ENCODE assay signal across 1 cellular context in genomic region chr17:39927101-39927927, GRCh38.
TF ChIP-seq lines count a peak whose summit lies in the region.

A gene with protein sequence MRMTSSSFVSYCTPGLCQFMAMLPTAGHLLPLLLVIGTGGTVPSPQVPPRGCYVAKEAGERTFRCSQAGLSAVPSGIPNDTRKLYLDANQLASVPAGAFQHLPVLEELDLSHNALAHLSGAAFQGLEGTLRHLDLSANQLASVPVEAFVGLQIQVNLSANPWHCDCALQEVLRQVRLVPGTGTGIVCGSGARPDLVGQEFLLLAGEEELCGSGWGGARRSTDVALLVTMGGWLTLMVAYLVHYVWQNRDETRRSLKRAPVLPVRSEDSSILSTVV (plus strand): TSS chr17:39927732. CDS start chr17:39941524, 13,792 bp downstream.
A gene with protein sequence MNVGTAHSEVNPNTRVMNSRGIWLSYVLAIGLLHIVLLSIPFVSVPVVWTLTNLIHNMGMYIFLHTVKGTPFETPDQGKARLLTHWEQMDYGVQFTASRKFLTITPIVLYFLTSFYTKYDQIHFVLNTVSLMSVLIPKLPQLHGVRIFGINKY (minus strand): TSS chr17:39927601. CDS start chr17:39924203, 3,398 bp downstream.

TF ChIP-seq in HepG2, 621 proteins besides CTCF, POLR2A, EP300 and RAD21 (continued from another document and continues in another):
- TF ChIP-seq, protein P1, sequence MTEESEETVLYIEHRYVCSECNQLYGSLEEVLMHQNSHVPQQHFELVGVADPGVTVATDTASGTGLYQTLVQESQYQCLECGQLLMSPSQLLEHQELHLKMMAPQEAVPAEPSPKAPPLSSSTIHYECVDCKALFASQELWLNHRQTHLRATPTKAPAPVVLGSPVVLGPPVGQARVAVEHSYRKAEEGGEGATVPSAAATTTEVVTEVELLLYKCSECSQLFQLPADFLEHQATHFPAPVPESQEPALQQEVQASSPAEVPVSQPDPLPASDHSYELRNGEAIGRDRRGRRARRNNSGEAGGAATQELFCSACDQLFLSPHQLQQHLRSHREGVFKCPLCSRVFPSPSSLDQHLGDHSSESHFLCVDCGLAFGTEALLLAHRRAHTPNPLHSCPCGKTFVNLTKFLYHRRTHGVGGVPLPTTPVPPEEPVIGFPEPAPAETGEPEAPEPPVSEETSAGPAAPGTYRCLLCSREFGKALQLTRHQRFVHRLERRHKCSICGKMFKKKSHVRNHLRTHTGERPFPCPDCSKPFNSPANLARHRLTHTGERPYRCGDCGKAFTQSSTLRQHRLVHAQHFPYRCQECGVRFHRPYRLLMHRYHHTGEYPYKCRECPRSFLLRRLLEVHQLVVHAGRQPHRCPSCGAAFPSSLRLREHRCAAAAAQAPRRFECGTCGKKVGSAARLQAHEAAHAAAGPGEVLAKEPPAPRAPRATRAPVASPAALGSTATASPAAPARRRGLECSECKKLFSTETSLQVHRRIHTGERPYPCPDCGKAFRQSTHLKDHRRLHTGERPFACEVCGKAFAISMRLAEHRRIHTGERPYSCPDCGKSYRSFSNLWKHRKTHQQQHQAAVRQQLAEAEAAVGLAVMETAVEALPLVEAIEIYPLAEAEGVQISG (CRISPR knock-in tag; IDR thresholded peaks at IDR 0.05): peak; percentile 95
- TF ChIP-seq KLF6 (CRISPR knock-in tag; IDR thresholded peaks at IDR 0.05): peak; percentile 72; the same call in 1 of the 2 replicates
- TF ChIP-seq, protein P2, sequence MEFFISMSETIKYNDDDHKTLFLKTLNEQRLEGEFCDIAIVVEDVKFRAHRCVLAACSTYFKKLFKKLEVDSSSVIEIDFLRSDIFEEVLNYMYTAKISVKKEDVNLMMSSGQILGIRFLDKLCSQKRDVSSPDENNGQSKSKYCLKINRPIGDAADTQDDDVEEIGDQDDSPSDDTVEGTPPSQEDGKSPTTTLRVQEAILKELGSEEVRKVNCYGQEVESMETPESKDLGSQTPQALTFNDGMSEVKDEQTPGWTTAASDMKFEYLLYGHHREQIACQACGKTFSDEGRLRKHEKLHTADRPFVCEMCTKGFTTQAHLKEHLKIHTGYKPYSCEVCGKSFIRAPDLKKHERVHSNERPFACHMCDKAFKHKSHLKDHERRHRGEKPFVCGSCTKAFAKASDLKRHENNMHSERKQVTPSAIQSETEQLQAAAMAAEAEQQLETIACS (CRISPR knock-in tag; IDR thresholded peaks at IDR 0.05): no peak
- TF ChIP-seq, protein P3, sequence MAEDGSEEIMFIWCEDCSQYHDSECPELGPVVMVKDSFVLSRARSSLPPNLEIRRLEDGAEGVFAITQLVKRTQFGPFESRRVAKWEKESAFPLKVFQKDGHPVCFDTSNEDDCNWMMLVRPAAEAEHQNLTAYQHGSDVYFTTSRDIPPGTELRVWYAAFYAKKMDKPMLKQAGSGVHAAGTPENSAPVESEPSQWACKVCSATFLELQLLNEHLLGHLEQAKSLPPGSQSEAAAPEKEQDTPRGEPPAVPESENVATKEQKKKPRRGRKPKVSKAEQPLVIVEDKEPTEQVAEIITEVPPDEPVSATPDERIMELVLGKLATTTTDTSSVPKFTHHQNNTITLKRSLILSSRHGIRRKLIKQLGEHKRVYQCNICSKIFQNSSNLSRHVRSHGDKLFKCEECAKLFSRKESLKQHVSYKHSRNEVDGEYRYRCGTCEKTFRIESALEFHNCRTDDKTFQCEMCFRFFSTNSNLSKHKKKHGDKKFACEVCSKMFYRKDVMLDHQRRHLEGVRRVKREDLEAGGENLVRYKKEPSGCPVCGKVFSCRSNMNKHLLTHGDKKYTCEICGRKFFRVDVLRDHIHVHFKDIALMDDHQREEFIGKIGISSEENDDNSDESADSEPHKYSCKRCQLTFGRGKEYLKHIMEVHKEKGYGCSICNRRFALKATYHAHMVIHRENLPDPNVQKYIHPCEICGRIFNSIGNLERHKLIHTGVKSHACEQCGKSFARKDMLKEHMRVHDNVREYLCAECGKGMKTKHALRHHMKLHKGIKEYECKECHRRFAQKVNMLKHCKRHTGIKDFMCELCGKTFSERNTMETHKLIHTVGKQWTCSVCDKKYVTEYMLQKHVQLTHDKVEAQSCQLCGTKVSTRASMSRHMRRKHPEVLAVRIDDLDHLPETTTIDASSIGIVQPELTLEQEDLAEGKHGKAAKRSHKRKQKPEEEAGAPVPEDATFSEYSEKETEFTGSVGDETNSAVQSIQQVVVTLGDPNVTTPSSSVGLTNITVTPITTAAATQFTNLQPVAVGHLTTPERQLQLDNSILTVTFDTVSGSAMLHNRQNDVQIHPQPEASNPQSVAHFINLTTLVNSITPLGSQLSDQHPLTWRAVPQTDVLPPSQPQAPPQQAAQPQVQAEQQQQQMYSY (CRISPR knock-in tag; IDR thresholded peaks at IDR 0.05): peak; percentile 29
- 0 out of 2 replicates have a peak, but pooled peaks have one; percentile 16 for TF ChIP-seq NR2F2 (IDR thresholded peaks at IDR 0.05; ENCODE audit: borderline replicate concordance, low read depth)
- TF ChIP-seq ZNF780A (CRISPR knock-in tag; IDR thresholded peaks at IDR 0.05): peak; percentile 53; the same call in 1 of the 2 replicates
- TF ChIP-seq ELF1 (CRISPR knock-in tag; IDR thresholded peaks at IDR 0.05): peak; percentile 94
- peak in 1 of 2 experiments; percentile 17; a peak in 1 of 4 replicates for TF ChIP-seq MAFK (conservative IDR thresholded peaks at IDR 0.05 in 1 of 2, IDR thresholded peaks at IDR 0.05 in 1 of 2; ENCODE audit: low read length in 2 of 2)
- no peak for TF ChIP-seq HHEX (CRISPR knock-in tag; IDR thresholded peaks at IDR 0.05)
- no peak; the same call in none of the 2 replicates for TF ChIP-seq ATF6 (CRISPR knock-in tag; conservative IDR thresholded peaks at IDR 0.05)
- TF ChIP-seq REXO4 (CRISPR knock-in tag; IDR thresholded peaks at IDR 0.05; ENCODE audit: borderline replicate concordance): no peak
- TF ChIP-seq ZNF768 (CRISPR knock-in tag; IDR thresholded peaks at IDR 0.05): peak; percentile 3
- peak; percentile 64; the same call in 1 of the 2 replicates for TF ChIP-seq RXRB (CRISPR knock-in tag; IDR thresholded peaks at IDR 0.05; ENCODE audit: borderline replicate concordance)
- TF ChIP-seq IKZF1 (IDR thresholded peaks at IDR 0.05): no peak
- no peak for TF ChIP-seq EHMT2 (IDR thresholded peaks at IDR 0.05; ENCODE audit: borderline replicate concordance, low read depth, low read length)
- peak; percentile 81 for TF ChIP-seq CHD2 (IDR thresholded peaks at IDR 0.05; ENCODE audit: low read depth, low read length)
- TF ChIP-seq HNF4G (IDR thresholded peaks at IDR 0.05; ENCODE audit: borderline replicate concordance, low read depth, low read length): peak; percentile 49; the same call in 1 of the 2 replicates
- no peak for TF ChIP-seq HNF4G (CRISPR knock-in tag; IDR thresholded peaks at IDR 0.05; ENCODE audit: borderline replicate concordance, low read depth)
- no peak; the same call in 1 of the 2 replicates for TF ChIP-seq ZNF564 (CRISPR knock-in tag; IDR thresholded peaks at IDR 0.05)
- TF ChIP-seq RXRA (CRISPR knock-in tag; IDR thresholded peaks at IDR 0.05): peak; percentile 74
- TF ChIP-seq ZNF253 (CRISPR knock-in tag; IDR thresholded peaks at IDR 0.05; ENCODE audit: borderline replicate concordance): 0 out of 2 replicates have a peak, but pooled peaks have one; percentile 57
- TF ChIP-seq ZNF761 (CRISPR knock-in tag; conservative IDR thresholded peaks at IDR 0.05): no peak; the same call in 1 of the 2 replicates
- TF ChIP-seq ARNTL (CRISPR knock-in tag; IDR thresholded peaks at IDR 0.05): peak; percentile 59
- no peak; the same call in 1 of the 2 replicates for TF ChIP-seq ZNF33B (CRISPR knock-in tag; IDR thresholded peaks at IDR 0.05)
- no peak for TF ChIP-seq PHF5A (CRISPR knock-in tag; IDR thresholded peaks at IDR 0.05; ENCODE audit: low read depth, unreplicated experiment)
- TF ChIP-seq SAFB2 (CRISPR knock-in tag; IDR thresholded peaks at IDR 0.05; ENCODE audit: borderline replicate concordance, low read depth): no peak
- peak; percentile 67 for TF ChIP-seq ETV6 (CRISPR knock-in tag; conservative IDR thresholded peaks at IDR 0.05)
- TF ChIP-seq ELF4 (CRISPR knock-in tag; IDR thresholded peaks at IDR 0.05; ENCODE audit: borderline replicate concordance): no peak
- TF ChIP-seq GPBP1L1 (CRISPR knock-in tag; IDR thresholded peaks at IDR 0.05): no peak
- peak; percentile 87 for TF ChIP-seq ETS1 (CRISPR knock-in tag; IDR thresholded peaks at IDR 0.05)
- no peak for TF ChIP-seq ZNF234 (CRISPR knock-in tag; conservative IDR thresholded peaks at IDR 0.05)
- TF ChIP-seq ZBTB42 (CRISPR knock-in tag; IDR thresholded peaks at IDR 0.05): no peak
- no peak for TF ChIP-seq ZNF550 (CRISPR knock-in tag; IDR thresholded peaks at IDR 0.05; ENCODE audit: borderline replicate concordance)
- peak; percentile 86 for TF ChIP-seq KDM5A (IDR thresholded peaks at IDR 0.05; ENCODE audit: borderline replicate concordance, low read length)
- TF ChIP-seq RBM22 (optimal IDR thresholded peaks at IDR 0.05; ENCODE audit: low read length): no peak
- no peak for TF ChIP-seq ZNF775 (CRISPR knock-in tag; IDR thresholded peaks at IDR 0.05; ENCODE audit: borderline replicate concordance)
- TF ChIP-seq SNRNP70 (IDR thresholded peaks at IDR 0.05; ENCODE audit: low read depth, low read length): no peak
- TF ChIP-seq SMYD3 (CRISPR knock-in tag; IDR thresholded peaks at IDR 0.05): peak; percentile 58
- peak; percentile 77; the same call in 1 of the 2 replicates for TF ChIP-seq DNMT3B (CRISPR knock-in tag; conservative IDR thresholded peaks at IDR 0.05)
- TF ChIP-seq ZNF552 (CRISPR knock-in tag; IDR thresholded peaks at IDR 0.05; ENCODE audit: borderline replicate concordance): no peak
- no peak; the same call in 1 of the 2 replicates for TF ChIP-seq ZNF782 (CRISPR knock-in tag; IDR thresholded peaks at IDR 0.05; ENCODE audit: borderline replicate concordance)
- TF ChIP-seq ZFX (CRISPR knock-in tag; IDR thresholded peaks at IDR 0.05; ENCODE audit: low read depth): peak; percentile 91
- peak; percentile 63; the same call in 1 of the 2 replicates for TF ChIP-seq NFIC (IDR thresholded peaks at IDR 0.05; ENCODE audit: low read length)
- TF ChIP-seq, protein P4, sequence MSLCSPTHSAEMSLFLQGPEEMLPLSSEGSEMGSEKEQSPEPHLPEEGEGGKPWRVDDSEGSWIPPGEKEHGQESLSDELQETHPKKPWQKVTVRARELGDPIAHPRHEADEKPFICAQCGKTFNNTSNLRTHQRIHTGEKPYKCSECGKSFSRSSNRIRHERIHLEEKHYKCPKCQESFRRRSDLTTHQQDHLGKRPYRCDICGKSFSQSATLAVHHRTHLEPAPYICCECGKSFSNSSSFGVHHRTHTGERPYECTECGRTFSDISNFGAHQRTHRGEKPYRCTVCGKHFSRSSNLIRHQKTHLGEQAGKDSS (CRISPR knock-in tag; IDR thresholded peaks at IDR 0.05; ENCODE audit: borderline replicate concordance, low read depth): no peak
- TF ChIP-seq TBX2 (CRISPR knock-in tag; IDR thresholded peaks at IDR 0.05; ENCODE audit: borderline replicate concordance): peak; percentile 69; the same call in 1 of the 2 replicates
- TF ChIP-seq, protein P5, sequence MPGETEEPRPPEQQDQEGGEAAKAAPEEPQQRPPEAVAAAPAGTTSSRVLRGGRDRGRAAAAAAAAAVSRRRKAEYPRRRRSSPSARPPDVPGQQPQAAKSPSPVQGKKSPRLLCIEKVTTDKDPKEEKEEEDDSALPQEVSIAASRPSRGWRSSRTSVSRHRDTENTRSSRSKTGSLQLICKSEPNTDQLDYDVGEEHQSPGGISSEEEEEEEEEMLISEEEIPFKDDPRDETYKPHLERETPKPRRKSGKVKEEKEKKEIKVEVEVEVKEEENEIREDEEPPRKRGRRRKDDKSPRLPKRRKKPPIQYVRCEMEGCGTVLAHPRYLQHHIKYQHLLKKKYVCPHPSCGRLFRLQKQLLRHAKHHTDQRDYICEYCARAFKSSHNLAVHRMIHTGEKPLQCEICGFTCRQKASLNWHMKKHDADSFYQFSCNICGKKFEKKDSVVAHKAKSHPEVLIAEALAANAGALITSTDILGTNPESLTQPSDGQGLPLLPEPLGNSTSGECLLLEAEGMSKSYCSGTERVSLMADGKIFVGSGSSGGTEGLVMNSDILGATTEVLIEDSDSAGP (CRISPR knock-in tag; IDR thresholded peaks at IDR 0.05; ENCODE audit: borderline replicate concordance): peak; percentile 65; the same call in 1 of the 2 replicates
- TF ChIP-seq, protein P6, sequence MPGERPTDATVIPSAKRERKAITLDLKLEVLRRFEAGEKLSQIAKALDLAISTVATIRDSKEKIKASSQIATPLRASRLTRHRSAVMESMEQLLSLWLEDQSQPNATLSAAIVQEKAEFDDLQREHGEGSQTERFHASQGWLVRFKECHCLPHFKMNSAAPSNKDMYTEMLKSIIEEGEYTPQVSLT (CRISPR knock-in tag; IDR thresholded peaks at IDR 0.05; ENCODE audit: borderline replicate concordance, low read depth): no peak
- TF ChIP-seq ZNF567 (CRISPR knock-in tag; IDR thresholded peaks at IDR 0.05; ENCODE audit: borderline replicate concordance): no peak
